ENCODE assay signal across 39 cellular contexts in genomic region chr7:155261031-155261985, GRCh38.
"Had no signal": no experiment of that assay in that cellular context is flagged by ENCODE, and none has a peak within 500 bp of the region (broad histone marks: within the 10 kb centered on the region; RNA-seq: fewer than 3 reads in every experiment).

No MANE protein-coding gene starts in this region.

- H3K4me3 ChIP-seq: adrenal gland, body of pancreas, coronary artery, dorsolateral prefrontal cortex, heart left ventricle, prostate gland, upper lobe of right lung had no signal

- H3K4me1 ChIP-seq: adrenal gland, prostate gland, upper lobe of right lung had no signal

- H3K36me3 Mint-ChIP-seq: activated CD4-positive, alpha-beta memory T cell treated with anti-CD3 and anti-CD28 coated beads for 36 hours; activated naive CD8-positive, alpha-beta T cell treated with anti-CD3 and anti-CD28 coated beads for 36 hours; immature natural killer cell; naive thymus-derived CD8-positive, alpha-beta T cell; stimulated activated memory B cell treated with anti-CD40 and anti-IgM and Interleukin-4, amounts not matched to agents 10 μg/mL and 1 μg/mL and 100 μg/mL, for 72 hours had no signal

- H3K27me3 ChIP-seq: body of pancreas had no signal

- FAIRE-seq: endothelial cell of umbilical vein, kidney, small intestine, TTC549 had no signal

- H3K4me1 Mint-ChIP-seq: activated naive CD8-positive, alpha-beta T cell treated with anti-CD3 and anti-CD28 coated beads for 36 hours; immature natural killer cell; stimulated activated memory B cell treated with anti-CD40 and anti-IgM and Interleukin-4, amounts not matched to agents 10 μg/mL and 1 μg/mL and 100 μg/mL, for 72 hours had no signal

- H3K27ac ChIP-seq: adrenal gland, body of pancreas, coronary artery, dorsolateral prefrontal cortex, heart left ventricle, prostate gland, upper lobe of right lung, VCaP had no signal

- H3K4me3 Mint-ChIP-seq: activated CD4-positive, alpha-beta memory T cell treated with anti-CD3 and anti-CD28 coated beads for 36 hours; activated CD4-positive, alpha-beta T cell treated with anti-CD3 and anti-CD28 coated beads, Interleukin-2, amount 10 ng/mL, durations not matched to agents 24 days and 14 days; activated naive CD4-positive, alpha-beta T cell treated with anti-CD3 and anti-CD28 coated beads for 36 hours; activated naive CD8-positive, alpha-beta T cell treated with anti-CD3 and anti-CD28 coated beads for 36 hours; activated T-helper 1 cell treated with anti-CD3 and anti-CD28 coated beads, Interleukin-12 subunit alpha, Interleukin-12 subunit beta, Interleukin-2, Interleukin-4 antibody, amounts not matched to agents 30 ng/mL and 10 ng/mL and 1 ng/mL, durations not matched to agents 14 hours and 24 hours and 36 hours; immature natural killer cell; naive thymus-derived CD8-positive, alpha-beta T cell; stimulated activated memory B cell treated with anti-CD40 and anti-IgM and Interleukin-4, amounts not matched to agents 10 μg/mL and 1 μg/mL and 100 μg/mL, for 72 hours; stimulated activated naive CD8-positive, alpha-beta T cell treated with anti-CD3 and anti-CD28 coated beads, Interleukin-15, amount 100 ng/mL, for 72 hours; T-helper 1 cell treated with Interleukin-12 subunit alpha and Interleukin-12 subunit beta and Interleukin-4 antibody, amounts not matched to agents 30 μg/mL and 1 μg/mL, for 36 hours had no signal

- H3K27me3 Mint-ChIP-seq: activated naive CD8-positive, alpha-beta T cell treated with anti-CD3 and anti-CD28 coated beads for 36 hours; naive thymus-derived CD8-positive, alpha-beta T cell; stimulated activated naive CD8-positive, alpha-beta T cell treated with anti-CD3 and anti-CD28 coated beads, Interleukin-15, amount 100 ng/mL, for 72 hours had no signal

- H3K36me3 ChIP-seq: adrenal gland, heart left ventricle, prostate gland, upper lobe of right lung had no signal

- H3K27ac Mint-ChIP-seq: activated CD4-positive, alpha-beta memory T cell treated with anti-CD3 and anti-CD28 coated beads for 36 hours; activated CD4-positive, alpha-beta T cell treated with anti-CD3 and anti-CD28 coated beads, Interleukin-2, amount 10 ng/mL, durations not matched to agents 24 days and 14 days; activated naive CD4-positive, alpha-beta T cell treated with anti-CD3 and anti-CD28 coated beads for 36 hours; activated naive CD8-positive, alpha-beta T cell treated with anti-CD3 and anti-CD28 coated beads for 36 hours; activated T-helper 1 cell treated with anti-CD3 and anti-CD28 coated beads, Interleukin-12 subunit alpha, Interleukin-12 subunit beta, Interleukin-2, Interleukin-4 antibody, amounts not matched to agents 30 ng/mL and 10 ng/mL and 1 ng/mL, durations not matched to agents 14 hours and 24 hours and 36 hours; stimulated activated memory B cell treated with anti-CD40 and anti-IgM and Interleukin-4, amounts not matched to agents 10 μg/mL and 1 μg/mL and 100 μg/mL, for 72 hours; stimulated activated naive CD8-positive, alpha-beta T cell treated with anti-CD3 and anti-CD28 coated beads, Interleukin-15, amount 100 ng/mL, for 72 hours; T-helper 1 cell treated with Interleukin-12 subunit alpha and Interleukin-12 subunit beta and Interleukin-4 antibody, amounts not matched to agents 30 μg/mL and 1 μg/mL, for 36 hours had no signal

- ATAC-seq: body of pancreas; heart left ventricle; left colon; naive thymus-derived CD8-positive, alpha-beta T cell; sciatic nerve; stimulated activated memory B cell treated with anti-CD40 and anti-IgM and Interleukin-4, amounts not matched to agents 10 μg/mL and 1 μg/mL and 100 μg/mL, for 72 hours; stimulated activated naive CD8-positive, alpha-beta T cell treated with anti-CD3 and anti-CD28 coated beads, Interleukin-15, amount 100 ng/mL, for 72 hours; upper lobe of right lung had no signal

- DNase-seq: activated CD4-positive, alpha-beta memory T cell treated with anti-CD3 and anti-CD28 coated beads for 36 hours; activated CD4-positive, alpha-beta T cell treated with anti-CD3 and anti-CD28 coated beads, Interleukin-2, amount 10 ng/mL, durations not matched to agents 24 days and 14 days; activated CD4-positive, CD25-positive, alpha-beta regulatory T cell treated with anti-CD3 and anti-CD28 coated beads, Interleukin-2, amount 50 U/mL, for 72 hours; activated CD8-positive, alpha-beta memory T cell treated with anti-CD3 and anti-CD28 coated beads, Interleukin-2, amount 50 U/mL, for 4 hours; activated effector memory CD4-positive, alpha-beta T cell treated with anti-CD3 and anti-CD28 coated beads, Interleukin-2, amount 50 U/mL, for 16 hours; activated naive CD4-positive, alpha-beta T cell treated with anti-CD3 and anti-CD28 coated beads for 36 hours; activated naive CD8-positive, alpha-beta T cell treated with anti-CD3 and anti-CD28 coated beads for 36 hours; activated T-cell treated with anti-CD3 and anti-CD28 coated beads, Interleukin-2, amount 50 U/mL, for 1 hour; aorta; body of pancreas; cerebellar nuclear complex; dorsolateral prefrontal cortex; effector memory CD4-positive, alpha-beta T cell; foreskin fibroblast; heart left ventricle; hypothalamus; immature natural killer cell; kidney; left colon; midbrain; naive thymus-derived CD8-positive, alpha-beta T cell; small intestine; stimulated activated CD4-positive, alpha-beta T cell treated with anti-CD3 and anti-CD28 coated beads, Interleukin-1b, Interleukin-23, amount 100 ng/mL, for 48 hours; stimulated activated CD4-positive, alpha-beta T cell treated with anti-CD3 and anti-CD28 coated beads, Interleukin-4, amount 100 ng/mL, for 4 hours; stimulated activated CD8-positive, alpha-beta memory T cell treated with anti-CD3 and anti-CD28 coated beads, Interleukin-4, amount 100 ng/mL, for 48 hours; stimulated activated naive CD8-positive, alpha-beta T cell treated with anti-CD3 and anti-CD28 coated beads, Interleukin-15, amount 100 ng/mL, for 72 hours; substantia nigra; T-helper 9 cell; upper lobe of right lung had no signal

- H3K9me3 ChIP-seq: adrenal gland, body of pancreas, heart left ventricle, prostate gland, upper lobe of right lung had no signal

- H3K9me3 Mint-ChIP-seq: activated CD4-positive, alpha-beta memory T cell treated with anti-CD3 and anti-CD28 coated beads for 36 hours; activated CD4-positive, alpha-beta T cell treated with anti-CD3 and anti-CD28 coated beads, Interleukin-2, amount 10 ng/mL, durations not matched to agents 24 days and 14 days; activated naive CD4-positive, alpha-beta T cell treated with anti-CD3 and anti-CD28 coated beads for 36 hours; activated naive CD8-positive, alpha-beta T cell treated with anti-CD3 and anti-CD28 coated beads for 36 hours; activated T-helper 1 cell treated with anti-CD3 and anti-CD28 coated beads, Interleukin-12 subunit alpha, Interleukin-12 subunit beta, Interleukin-2, Interleukin-4 antibody, amounts not matched to agents 30 ng/mL and 10 ng/mL and 1 ng/mL, durations not matched to agents 14 hours and 24 hours and 36 hours; immature natural killer cell; naive thymus-derived CD8-positive, alpha-beta T cell; stimulated activated memory B cell treated with anti-CD40 and anti-IgM and Interleukin-4, amounts not matched to agents 10 μg/mL and 1 μg/mL and 100 μg/mL, for 72 hours; stimulated activated naive CD8-positive, alpha-beta T cell treated with anti-CD3 and anti-CD28 coated beads, Interleukin-15, amount 100 ng/mL, for 72 hours; T-helper 1 cell treated with Interleukin-12 subunit alpha and Interleukin-12 subunit beta and Interleukin-4 antibody, amounts not matched to agents 30 μg/mL and 1 μg/mL, for 36 hours had no signal
